Comparison of ENCODE assay signal across 27 cellular contexts in genomic region chr20:44743916-44744655, GRCh38. TPM values are rescaled to one million over a fixed set of nuclear protein-coding genes. Genes with fewer than 3 reads are reported as not detected.
"Had no signal": no experiment of that assay in that cellular context is flagged by ENCODE, and none has a peak within 500 bp of the region (broad histone marks: within the 10 kb centered on the region; RNA-seq: fewer than 3 reads in every experiment).

No MANE protein-coding gene starts in this region.

- H3K27me3 ChIP-seq: right atrium auricular region, uterus had no signal

- H3K36me3 ChIP-seq: right atrium auricular region, stomach, uterus had no signal

- DNase-seq: activated CD4-positive, alpha-beta memory T cell treated with anti-CD3 and anti-CD28 coated beads, Interleukin-2, amount 10 ng/mL, durations not matched to agents 7 days and 5 days; activated CD4-positive, alpha-beta T cell treated with anti-CD3 and anti-CD28 coated beads for 1 hour; activated CD4-positive, alpha-beta T cell treated with anti-CD3 and anti-CD28 coated beads, Interleukin-2, amount 10 ng/mL, durations not matched to agents 7 days and 5 days; activated CD8-positive, alpha-beta memory T cell treated with anti-CD3 and anti-CD28 coated beads, Interleukin-2, amount 50 U/mL, for 48 hours; activated naive CD8-positive, alpha-beta T cell treated with anti-CD3 and anti-CD28 coated beads, Interleukin-2, amount 50 U/mL, for 24 hours; activated T-cell treated with anti-CD3 and anti-CD28 coated beads, Interleukin-2, amount 50 U/mL, for 24 hours; left cardiac atrium; naive B cell; occipital lobe; stimulated activated CD4-positive, alpha-beta T cell treated with anti-CD3 and anti-CD28 coated beads, Interleukin-1b, Interleukin-23, amount 100 ng/mL, for 48 hours; stimulated activated naive B cell treated with anti-CD40 and anti-IgM and Interleukin-4, amounts not matched to agents 10 μg/mL and 1 μg/mL and 100 μg/mL, for 72 hours; stomach; T-helper 2 cell; uterus had no signal

- H3K27ac ChIP-seq: epithelial cell of prostate had no signal

- H3K9me3 ChIP-seq: right atrium auricular region, stomach, uterus had no signal

- H3K4me3 ChIP-seq: right atrium auricular region, smooth muscle cell, stomach, uterus had no signal

- H3K4me1 ChIP-seq: uterus had no signal

- H3K4me2 ChIP-seq: smooth muscle cell had no signal

- ATAC-seq: activated naive CD8-positive, alpha-beta T cell treated with anti-CD3 and anti-CD28 coated beads, Interleukin-2, amount 50 U/mL, for 24 hours; left cardiac atrium; stimulated activated naive B cell treated with anti-CD40 and anti-IgM and Interleukin-4, amounts not matched to agents 10 μg/mL and 1 μg/mL and 100 μg/mL, for 72 hours; WTC11 had no signal

- FAIRE-seq: bronchial epithelial cell, endometrium, frontal cortex, islet of Langerhans had no signal

RNA-seq across cellular contexts. Expression of gene KCNK15, which starts 1.6 kb away (rescaled TPM):
- total RNA-seq: activated CD4-positive, alpha-beta memory T cell treated with anti-CD3 and anti-CD28 coated beads, Interleukin-2, amount 10 ng/mL, durations not matched to agents 7 days and 5 days; activated CD4-positive, alpha-beta T cell treated with anti-CD3 and anti-CD28 coated beads, Interleukin-2, amount 10 ng/mL, durations not matched to agents 7 days and 5 days; frontal cortex; neural crest cell; occipital lobe; pulmonary artery endothelial cell; temporal lobe had no signal

RNA-seq across cellular contexts. Expression of gene CCN5, which starts 28.9 kb away (rescaled TPM):
- total RNA-seq: activated CD4-positive, alpha-beta memory T cell treated with anti-CD3 and anti-CD28 coated beads, Interleukin-2, amount 10 ng/mL, durations not matched to agents 7 days and 5 days; activated CD4-positive, alpha-beta T cell treated with anti-CD3 and anti-CD28 coated beads, Interleukin-2, amount 10 ng/mL, durations not matched to agents 7 days and 5 days; activated T-helper 2 cell treated with anti-CD3 and anti-CD28 coated beads, Interferon-gamma antibody, Interleukin-2, Interleukin-4, amounts not matched to agents 10 μg/mL and 5 μg/mL and 100 μg/mL, durations not matched to agents 14 hours and 24 hours and 36 hours; bronchial epithelial cell; frontal cortex; mesothelial cell of epicardium; neural crest cell; occipital lobe; pulmonary artery endothelial cell; smooth muscle cell; temporal lobe had no signal
- polyA plus RNA-seq: smooth muscle cell had no signal
